ENCODE assay signal across 28 cellular contexts in genomic region chr6:66029391-66029790, GRCh38.
"Had no signal": no experiment of that assay in that cellular context is flagged by ENCODE, and none has a peak within 500 bp of the region (broad histone marks: within the 10 kb centered on the region; RNA-seq: fewer than 3 reads in every experiment).

No MANE protein-coding gene starts in this region.

- FAIRE-seq: colon, endometrium, endothelial cell of umbilical vein, frontal cortex had no signal

- H3K27ac ChIP-seq: colonic mucosa, coronary artery, dorsolateral prefrontal cortex, epithelial cell of prostate, esophagus muscularis mucosa, esophagus squamous epithelium, foreskin keratinocyte, gastrocnemius medialis, gastroesophageal sphincter, heart left ventricle, heart right ventricle had no signal

- H3K36me3 ChIP-seq: colonic mucosa, esophagus muscularis mucosa, esophagus squamous epithelium, gastrocnemius medialis, gastroesophageal sphincter, heart left ventricle, heart right ventricle had no signal

- H3K27me3 ChIP-seq: colonic mucosa, dorsolateral prefrontal cortex, esophagus muscularis mucosa, esophagus squamous epithelium, foreskin keratinocyte, gastrocnemius medialis, gastroesophageal sphincter, heart left ventricle, heart right ventricle had no signal

- H3K4me1 ChIP-seq: colonic mucosa, esophagus muscularis mucosa, esophagus squamous epithelium, foreskin keratinocyte, gastrocnemius medialis, gastroesophageal sphincter, heart left ventricle, heart right ventricle had no signal

- H3K9me3 ChIP-seq: colonic mucosa, esophagus muscularis mucosa, esophagus squamous epithelium, gastrocnemius medialis, gastroesophageal sphincter, heart left ventricle had no signal

- H3K4me3 ChIP-seq: colonic mucosa, coronary artery, dorsolateral prefrontal cortex, esophagus muscularis mucosa, esophagus squamous epithelium, gastrocnemius medialis, gastroesophageal sphincter, heart left ventricle, heart right ventricle had no signal

- DNase-seq: colonic mucosa; cortex of kidney; dermis blood vessel endothelial cell; dorsolateral prefrontal cortex; effector CD4-positive, alpha-beta T cell; effector CD8-positive, alpha-beta T cell; effector memory CD4-positive, alpha-beta T cell; effector memory CD8-positive, alpha-beta T cell; endodermal cell; erythroblast; esophagus squamous epithelium; foreskin fibroblast; foreskin keratinocyte; foreskin melanocyte; gastrocnemius medialis; glutamatergic neuron; head of caudate nucleus; heart left ventricle; heart right ventricle had no signal

- ATAC-seq: effector memory CD8-positive, alpha-beta T cell; esophagus mucosa; foreskin keratinocyte; gastrocnemius medialis; gastroesophageal sphincter; heart left ventricle; heart right ventricle had no signal
